ENCODE assay signal across 21 cellular contexts in the genomic region with DNA sequence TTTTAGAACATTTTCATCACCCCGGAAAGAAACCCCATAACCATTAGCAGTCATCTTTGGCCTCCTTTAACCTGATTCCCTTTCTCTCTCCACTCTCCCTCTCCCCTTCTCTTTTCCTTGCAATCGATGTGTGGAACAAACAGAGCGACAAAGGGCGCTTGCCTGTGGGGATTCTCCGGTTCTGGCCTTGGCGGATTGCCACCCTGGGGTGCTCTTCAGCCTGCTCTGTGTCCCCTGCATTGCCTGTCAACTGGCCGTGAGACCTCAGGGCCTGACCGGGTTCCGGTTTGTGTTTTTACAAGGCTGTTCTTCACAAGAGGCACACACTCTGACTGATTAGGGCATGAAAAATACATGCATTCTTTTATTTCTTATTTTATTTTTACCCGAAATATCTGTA. TPM values are rescaled to one million over a fixed set of nuclear protein-coding genes. Genes with fewer than 3 reads are reported as not detected.
DNase-seq lines count a peak whose midpoint lies in the region; ATAC-seq and TF ChIP-seq lines count a peak whose summit lies in the region.
"Had no signal": no experiment of that assay in that cellular context is flagged by ENCODE, and none has a peak within 500 bp of the region (broad histone marks: within the 10 kb centered on the region; RNA-seq: fewer than 3 reads in every experiment).

No MANE protein-coding gene starts in this region.

- H3K27ac Mint-ChIP-seq in type B pancreatic cell: no peak overlapping the region
- H3K27ac Mint-ChIP-seq: CD8-positive, alpha-beta T cell; GM23338 had no signal

- H3K36me3 Mint-ChIP-seq in type B pancreatic cell: no peaks in the 10 kb centered on the region
- H3K36me3 Mint-ChIP-seq: CD8-positive, alpha-beta T cell had no signal

- H3K18ac ChIP-seq in mesendoderm (ENCODE audit: low read length): no peak overlapping the region

- 57 to 69% methylated on average over 10 of the region's 10 CpGs for WGBS in esophagus squamous epithelium, 2 donors
- no CpG with 5 or more reads among the region's 10 CpGs for WGBS in mesendoderm (ENCODE audit: extremely low coverage, insufficient coverage, low lambda C conversion rate)

- H3K9ac ChIP-seq in mesendoderm (ENCODE audit: low read length): no peak overlapping the region

- intact Hi-C loops in esophagus squamous epithelium (cut with DNase I): no loop called here
- intact Hi-C loops in Right ventricle myocardium inferior (cut with DNase I): no loop called here

- H3K9me3 ChIP-seq in esophagus squamous epithelium: no peaks in the 10 kb centered on the region
- H3K9me3 ChIP-seq: BE2C, MG63 had no signal

- H2BK15ac ChIP-seq in mesendoderm (replicated peaks; ENCODE audit: low read depth): no peak overlapping the region

- H3K4me3 ChIP-seq in esophagus squamous epithelium: no peak overlapping the region
- H3K4me3 ChIP-seq in mesendoderm (ENCODE audit: low read length): no peak overlapping the region
- H3K4me3 ChIP-seq: GM23338, MG63, PC-9 had no signal

- no peak overlapping the region for H2BK120ac ChIP-seq in mesendoderm (ENCODE audit: low read depth, low read length)

- H3K36me3 ChIP-seq in esophagus squamous epithelium: no peaks in the 10 kb centered on the region
- no peaks in the 10 kb centered on the region for H3K36me3 ChIP-seq in mesendoderm (ENCODE audit: control insufficient read depth, insufficient read depth, low read length)
- H3K36me3 ChIP-seq: BE2C, MG63 had no signal

- H3K27me3 ChIP-seq in esophagus squamous epithelium: peaks cover 0 to 38% (median 0%) of the 10 kb centered on the region in 4 donors
- H3K27me3 ChIP-seq in mesendoderm (ENCODE audit: insufficient read depth, low read length, poor library complexity): no peaks in the 10 kb centered on the region
- H3K27me3 ChIP-seq: BE2C, MG63 had no signal

- H3K27me3 Mint-ChIP-seq in type B pancreatic cell: peaks cover 41% of the 10 kb centered on the region

- H4K8ac ChIP-seq in mesendoderm (ENCODE audit: low read depth, low read length): no peak overlapping the region

- no peak overlapping the region for H3K4me3 Mint-ChIP-seq in type B pancreatic cell
- H3K4me3 Mint-ChIP-seq: CD8-positive, alpha-beta T cell; GM23338 had no signal

- no peak for TF ChIP-seq POLR2A in esophagus squamous epithelium (IDR thresholded peaks at IDR 0.05)

- H3K9me3 Mint-ChIP-seq in type B pancreatic cell: no peaks in the 10 kb centered on the region
- H3K9me3 Mint-ChIP-seq: CD8-positive, alpha-beta T cell; GM23338 had no signal

- no peak for ATAC-seq in Right ventricle myocardium inferior
- ATAC-seq: CD8-positive, alpha-beta T cell; GM23338 had no signal

- peaks cover 4% of the 10 kb centered on the region for H3K4me1 Mint-ChIP-seq in type B pancreatic cell (ENCODE audit: unreplicated experiment)

- no peak overlapping the region for H3K4me2 ChIP-seq in mesendoderm (ENCODE audit: low read length)
- H3K4me2 ChIP-seq: GM23338, PC-9 had no signal

- no peaks in the 10 kb centered on the region for H3K4me1 ChIP-seq in esophagus squamous epithelium
- H3K4me1 ChIP-seq in mesendoderm (ENCODE audit: control insufficient read depth, low read depth, low read length): no peaks in the 10 kb centered on the region
- H3K4me1 ChIP-seq: BE2C had no signal

- H3K27ac ChIP-seq in esophagus squamous epithelium (no peak overlapping the region), mesendoderm (ENCODE audit: low read depth, low read length) (no peak overlapping the region)
- H3K27ac ChIP-seq: PC-9 had no signal

- no peak overlapping the region for H4K5ac ChIP-seq in mesendoderm (ENCODE audit: low read length)

- no peak overlapping the region for H2AK5ac ChIP-seq in mesendoderm (ENCODE audit: low read length)

- no peak overlapping the region for H2BK5ac ChIP-seq in mesendoderm (ENCODE audit: low read length)

- no peak overlapping the region for H3K56ac ChIP-seq in mesendoderm (ENCODE audit: low read length)

- no peaks in the 10 kb centered on the region for H3K79me2 ChIP-seq in mesendoderm (ENCODE audit: control insufficient read depth, insufficient read depth, low read length)

- no peak for TF ChIP-seq CTCF in type B pancreatic cell (conservative IDR thresholded peaks at IDR 0.05)
- no peak for TF ChIP-seq CTCF in esophagus squamous epithelium (IDR thresholded peaks at IDR 0.05)

- DNase-seq in DMS79 treated with DMSO at 0.1 percent for 48 hours (lab: John Stamatoyannopoulos, UW) (peak; percentile 14), DMS79 (lab: John Stamatoyannopoulos, UW) (no peak), NCI-H69 (lab: John Stamatoyannopoulos, UW) (peak; percentile 38), mesenteric fat pad (ENCODE audit: low spot score) (peak; percentile 49), type B pancreatic cell (ENCODE audit: extremely low spot score, unreplicated experiment) (peak; percentile 40), esophagus squamous epithelium (lab: John Stamatoyannopoulos, UW) (no peak), Right ventricle myocardium inferior (ENCODE audit: missing footprints) (no peak), mesendoderm (no peak)
- DNase-seq: 8988T; BE2C; CD8-positive, alpha-beta T cell; GDM1; IMR-90; Karpas-422; MG63; NCI-H1105; NCI-H1694 treated with DMSO at 0.1 percent for 48 hours; NCI-H510A; PC-9 had no signal

- no peak overlapping the region for H3K23ac ChIP-seq in mesendoderm (ENCODE audit: low read length)

- H3K4ac ChIP-seq in mesendoderm (ENCODE audit: low read depth, low read length): no peak overlapping the region

- no peaks in the 10 kb centered on the region for H3K79me1 ChIP-seq in mesendoderm (ENCODE audit: low read length)

RNA-seq across cellular contexts. Expression of a gene that starts 27.8 kb away (rescaled TPM):
- total RNA-seq in mesenteric fat pad (not detected), type B pancreatic cell (ENCODE audit: low replicate concordance) (0.12 and 0.95 TPM in 2 replicates), esophagus squamous epithelium (not detected), Right ventricle myocardium inferior (not detected)
- not detected for polyA plus RNA-seq in mesendoderm (2013, experiment 1 of 2)
- 0.04 TPM for polyA plus RNA-seq in mesendoderm (2013, experiment 2 of 2)
- total RNA-seq: CD8-positive, alpha-beta T cell; GM23338; HT-29; IMR-90; PC-9 had no signal
- polyA plus RNA-seq: IMR-90 had no signal

Comparison
In these comparisons a context has a peak if more than half of its experiments do, and no peak if none do; other contexts are left out.
1. DNase-seq: peak in DMS79 treated with DMSO at 0.1 percent for 48 hours (single experiment), NCI-H69 (single experiment), mesenteric fat pad (single experiment) and type B pancreatic cell (single experiment); none in DMS79 (single experiment), esophagus squamous epithelium (single experiment), Right ventricle myocardium inferior (single experiment) and mesendoderm (single experiment).